In genomic region chr3:186746008-186746407, GRCh38 we compare ENCODE assay signal across 8 cellular contexts. TPM values are rescaled to one million over a fixed set of nuclear protein-coding genes. Genes with fewer than 3 reads are reported as not detected.
A peak's percentile ranks its signal among the peaks of the same experiment; 100 is the strongest.
DNase-seq lines count a peak whose midpoint lies in the region; ATAC-seq and TF ChIP-seq lines count a peak whose summit lies in the region.

No MANE protein-coding gene starts in this region.

- no peak overlapping the region for H3K27ac Mint-ChIP-seq in neural progenitor cell

- CTCF ChIA-PET in PC-9 (lab: Charles Lee): interaction anchor here (1.5 kb wide), 1 partner anchor 129 kb away, joined by 3 read pairs; no protein-coding TSS in a partner anchor

- H3K27me3 Mint-ChIP-seq in neural progenitor cell (ENCODE audit: insufficient read depth, low read depth): peaks cover 7% of the 10 kb centered on the region

- no peaks in the 10 kb centered on the region for H3K27me3 ChIP-seq in PC-9 (ENCODE audit: insufficient read depth, low read depth)
- H3K27me3 ChIP-seq in neural progenitor cell: no peaks in the 10 kb centered on the region

- no peak overlapping the region for H3K27ac ChIP-seq in PC-9
- H3K27ac ChIP-seq in neural progenitor cell: no peak overlapping the region

- H3K9me3 Mint-ChIP-seq in neural progenitor cell: no peaks in the 10 kb centered on the region

- DNase-seq in GM03348 (ENCODE audit: low spot score) (peak; percentile 74), PC-9 (peak; percentile 66 to 85), fibroblast of gingiva (ENCODE audit: low read depth) (peak; percentile 9), neural progenitor cell (ENCODE audit: low spot score) (peak; percentile 10), middle frontal gyrus (ENCODE audit: extremely low spot score, low spot score) (no peak)
- DNase-seq in stimulated activated naive CD8-positive, alpha-beta T cell treated with anti-CD3 and anti-CD28 coated beads, Interleukin-15, Interleukin-2, amounts not matched to agents 100 U/mL and 50 U/mL, for 24 hours: no peak

- no peak overlapping the region for H3K9ac ChIP-seq in neural progenitor cell

- H3K9me3 ChIP-seq in PC-9 (ENCODE audit: insufficient read depth, low read depth): no peaks in the 10 kb centered on the region
- no peaks in the 10 kb centered on the region for H3K9me3 ChIP-seq in neural progenitor cell (ENCODE audit: low read depth)

- no peaks in the 10 kb centered on the region for H3K36me3 Mint-ChIP-seq in neural progenitor cell

- intact Hi-C loops in PC-9 (cut with micrococcal nuclease; ENCODE audit: unreplicated experiment): no loop called here

- H3K4me3 Mint-ChIP-seq in neural progenitor cell: no peak overlapping the region

- no peak overlapping the region for H3K4me2 ChIP-seq in PC-9
- H3K4me2 ChIP-seq in neural progenitor cell: no peak overlapping the region

- H3K4me3 ChIP-seq in PC-9 (no peak overlapping the region), neural progenitor cell (no peak overlapping the region)

- POLR2A ChIA-PET in PC-9 (lab: Charles Lee; ENCODE audit: unreplicated experiment): interaction anchor here (0.6 to 0.7 kb wide), 3 partner anchors 102 to 1209 kb away, joined by 4 read pairs; no protein-coding TSS in a partner anchor

- ATAC-seq in HG02938 (IDR thresholded peaks at IDR 0.05; ENCODE audit: unreplicated experiment) (no peak), HG02678 (IDR thresholded peaks at IDR 0.05; ENCODE audit: unreplicated experiment) (no peak)
- no peak for ATAC-seq in stimulated activated naive CD8-positive, alpha-beta T cell treated with anti-CD3 and anti-CD28 coated beads, Interleukin-15, Interleukin-2, amounts not matched to agents 100 U/mL and 50 U/mL, for 24 hours

- H2AFZ ChIP-seq in PC-9: peak overlapping the region; percentile 42; the same call in 1 of the 2 replicates
- peak overlapping the region; percentile 73 for H2AFZ ChIP-seq in neural progenitor cell (replicated peaks)

- 0 out of 2 replicates have a peak, but pooled peaks cover 3% of the 10 kb centered on the region for H3K4me1 ChIP-seq in PC-9 (replicated peaks; ENCODE audit: insufficient read depth)
- no peaks in the 10 kb centered on the region for H3K4me1 ChIP-seq in neural progenitor cell

- H4K20me1 ChIP-seq in PC-9 (ENCODE audit: insufficient read depth) (no peaks in the 10 kb centered on the region), neural progenitor cell (ENCODE audit: low read depth) (no peaks in the 10 kb centered on the region)

- H3K4me1 Mint-ChIP-seq in neural progenitor cell: peaks cover 3% of the 10 kb centered on the region

- H3F3A ChIP-seq in PC-9 (ENCODE audit: insufficient read depth, low read depth) (no peaks in the 10 kb centered on the region; the same call in 1 of the 2 replicates), neural progenitor cell (ENCODE audit: low read depth) (no peaks in the 10 kb centered on the region)

- no peaks in the 10 kb centered on the region for H3K9me2 ChIP-seq in PC-9 (ENCODE audit: insufficient read depth)

- no peaks in the 10 kb centered on the region for H3K36me3 ChIP-seq in PC-9 (ENCODE audit: low read depth)
- no peaks in the 10 kb centered on the region for H3K36me3 ChIP-seq in neural progenitor cell

- BruUV-seq in PC-9 (replicated peaks; lab: Mats Ljungman, UMichigan): no TSS peak

- H3K79me2 ChIP-seq in PC-9 (ENCODE audit: low read depth): no peaks in the 10 kb centered on the region
- H3K79me2 ChIP-seq in neural progenitor cell (ENCODE audit: low read depth): no peaks in the 10 kb centered on the region

- TF ChIP-seq CTCF in PC-9 (conservative IDR thresholded peaks at IDR 0.05) (no peak), neural progenitor cell (IDR thresholded peaks at IDR 0.05) (no peak)

RNA-seq across cellular contexts. Expression of gene KNG1, which starts 28.8 kb away (rescaled TPM):
- total RNA-seq in PC-9 (2021) (not detected in 2 replicates), neural progenitor cell (ENCODE audit: low replicate concordance) (not detected in 2 replicates)

RNA-seq across cellular contexts. Expression of gene EIF4A2, which starts 37.4 kb away (rescaled TPM):
- total RNA-seq in PC-9 (2021): 446 and 618 TPM in 2 replicates
- 841 and 1,764 TPM in 2 replicates for total RNA-seq in neural progenitor cell (ENCODE audit: low replicate concordance)

Comparison
In these comparisons a context has a peak if more than half of its experiments do, and no peak if none do; other contexts are left out.
1. DNase-seq: peak in GM03348 (single experiment), PC-9 (2 of 2), fibroblast of gingiva (single experiment) and neural progenitor cell (single experiment); none in middle frontal gyrus (single experiment) and stimulated activated naive CD8-positive, alpha-beta T cell treated with anti-CD3 and anti-CD28 coated beads, Interleukin-15, Interleukin-2, amounts not matched to agents 100 U/mL and 50 U/mL, for 24 hours (single experiment).